Comparison of ENCODE assay signal across 8 cellular contexts in the genomic region with DNA sequence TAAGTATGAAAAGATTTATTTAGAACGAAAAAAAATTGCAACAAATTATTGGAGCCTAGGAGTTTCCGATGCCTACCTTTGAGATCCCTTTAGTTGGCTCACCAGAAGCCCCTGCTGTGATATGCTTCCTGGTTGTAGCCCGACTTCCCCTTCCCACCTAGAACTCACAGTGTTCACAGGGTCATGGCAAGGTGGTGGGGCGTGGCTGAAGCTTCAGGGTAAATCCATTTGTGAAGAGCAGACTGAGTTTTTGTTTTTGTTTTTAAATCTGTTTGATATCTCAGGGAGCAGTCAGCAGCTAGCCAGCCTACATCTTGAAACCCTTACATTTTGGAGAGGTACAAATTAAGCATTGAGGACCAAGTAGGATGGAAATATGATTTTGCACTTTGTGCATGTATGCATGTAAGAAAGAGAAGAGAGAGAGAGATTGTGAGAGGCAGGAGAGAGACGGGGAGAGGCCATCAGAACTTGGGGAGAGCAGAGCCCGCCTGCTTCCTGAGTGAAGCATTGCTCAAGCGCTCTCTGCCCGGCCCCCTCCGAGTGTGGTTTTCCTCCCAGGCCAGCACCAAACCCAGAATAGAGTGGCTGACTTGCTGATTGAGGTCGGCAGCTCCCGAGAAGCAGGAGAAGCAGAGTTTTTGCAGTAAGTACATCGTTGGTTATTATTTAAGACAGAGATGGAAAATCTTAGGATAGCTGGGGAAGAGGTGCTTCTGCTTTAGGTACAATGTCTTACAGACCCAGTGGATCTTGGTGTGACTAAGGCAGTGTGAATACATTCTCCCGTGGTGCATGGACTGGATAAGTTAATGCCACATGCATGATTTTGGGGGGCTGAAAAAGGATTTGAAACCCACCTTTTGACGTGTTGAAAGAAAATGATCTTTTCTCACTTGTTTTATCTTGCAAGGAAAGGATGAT.
DNase-seq lines count a peak whose midpoint lies in the region; ATAC-seq and TF ChIP-seq lines count a peak whose summit lies in the region.

No MANE protein-coding gene starts in this region.

- no peaks in the 10 kb centered on the region for H3K36me3 Mint-ChIP-seq in naive thymus-derived CD8-positive, alpha-beta T cell

- H3K36me3 ChIP-seq in body of pancreas (replicated peaks in 1 of 2; ENCODE audit: insufficient read depth in 1 of 2, low read depth in 2 of 2), result no peaks in the 10 kb centered on the region

- H3K27ac ChIP-seq in body of pancreas, result peak overlapping the region in 1 of 4 donors; percentile 37

- ATAC-seq in body of pancreas, result no peak
- peak; percentile 87 to 91 for ATAC-seq in naive thymus-derived CD8-positive, alpha-beta T cell

- 49 to 59% methylated on average over 14 of the region's 14 CpGs for WGBS in body of pancreas, 2 donors

- H3K27me3 ChIP-seq in body of pancreas, result no peaks in the 10 kb centered on the region

- no peaks in the 10 kb centered on the region for H3K9me3 ChIP-seq in body of pancreas

- peak; percentile 4 for DNase-seq in NK-92 treated with Interleukin-12 subunit alpha and Interleukin-12 subunit beta, amount 100 ng/mL, for 24 hours (lab: John Stamatoyannopoulos, UW)
- DNase-seq in NK-92 (lab: John Stamatoyannopoulos, UW; ENCODE audit: unreplicated experiment) (no peak), SKM-1 treated with dmso at 0.1 percent for 144 hours (lab: John Stamatoyannopoulos, UW; ENCODE audit: unreplicated experiment) (peak; percentile 89), body of pancreas (peak in 3 of 4 donors; percentile 23 to 54 (median 27)), epidermal melanocyte (ENCODE audit: insufficient read length, low spot score) (no peak), GOT3 (lab: John Stamatoyannopoulos, UW) (no peak), NCI-H1436 treated with DMSO at 0.1 percent for 48 hours (lab: John Stamatoyannopoulos, UW) (no peak)
- peak in 7 of 10 donors; percentile 10 to 41 (median 30) for DNase-seq in naive thymus-derived CD8-positive, alpha-beta T cell

- H3K4me1 ChIP-seq in body of pancreas, result no peaks in the 10 kb centered on the region

- POLR2A ChIA-PET in naive thymus-derived CD8-positive, alpha-beta T cell (lab: Charles Lee), result no interaction called here

- intact Hi-C loops in body of pancreas (cut with DNase I), result no loop called here

- TF ChIP-seq CTCF in body of pancreas (IDR thresholded peaks at IDR 0.05), result no peak

- no peak overlapping the region for H3K4me3 ChIP-seq in body of pancreas

- peaks cover 12 to 41% (median 22%) of the 10 kb centered on the region in 4 donors for H3K4me1 Mint-ChIP-seq in naive thymus-derived CD8-positive, alpha-beta T cell

- peak in 1 of 3 donors; percentile 36 for TF ChIP-seq POLR2A in body of pancreas (IDR thresholded peaks at IDR 0.05)

- peak overlapping the region in 9 of 10 donors; percentile 26 to 91 (median 64) for H3K27ac Mint-ChIP-seq in naive thymus-derived CD8-positive, alpha-beta T cell

- H3K9me3 Mint-ChIP-seq in naive thymus-derived CD8-positive, alpha-beta T cell, result no peaks in the 10 kb centered on the region

- H3K4me3 Mint-ChIP-seq in naive thymus-derived CD8-positive, alpha-beta T cell, result peak overlapping the region; percentile 61 to 88 (median 82)

- H3K27me3 Mint-ChIP-seq in naive thymus-derived CD8-positive, alpha-beta T cell, result no peaks in the 10 kb centered on the region

Comparison
In these comparisons a context has a peak if more than half of its experiments do, and no peak if none do; other contexts are left out.
1. DNase-seq: peak in NK-92 treated with Interleukin-12 subunit alpha and Interleukin-12 subunit beta, amount 100 ng/mL, for 24 hours (single experiment), SKM-1 treated with dmso at 0.1 percent for 144 hours (single experiment), body of pancreas (3 of 4) and naive thymus-derived CD8-positive, alpha-beta T cell (7 of 10); none in NK-92 (single experiment), epidermal melanocyte (single experiment), GOT3 (single experiment) and NCI-H1436 treated with DMSO at 0.1 percent for 48 hours (single experiment).